29 cellular contexts compared by ENCODE assay signal in the genomic region with DNA sequence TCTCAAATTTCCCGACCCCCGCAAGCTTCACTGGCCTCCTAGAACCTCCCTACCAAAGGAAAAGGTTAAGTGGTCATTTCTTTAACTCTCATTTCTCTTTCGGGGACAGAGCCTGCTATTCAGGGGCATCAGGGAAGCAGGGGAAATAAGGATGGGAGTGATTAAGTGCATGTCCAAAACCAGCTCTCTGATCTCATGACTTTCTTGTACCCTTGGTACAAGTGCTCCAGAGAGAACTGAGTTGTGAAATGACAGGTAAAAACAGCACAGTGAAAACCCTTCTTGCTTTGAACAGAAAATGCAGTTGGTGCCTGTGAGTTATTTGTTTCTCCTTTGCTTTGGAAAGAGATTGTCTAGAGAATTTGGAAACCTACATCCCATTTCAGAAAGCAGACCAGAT.
"Had no signal": no experiment of that assay in that cellular context is flagged by ENCODE, and none has a peak within 500 bp of the region (broad histone marks: within the 10 kb centered on the region; RNA-seq: fewer than 3 reads in every experiment).

No MANE protein-coding gene starts in this region.

- H3K36me3 ChIP-seq: colonic mucosa, gastroesophageal sphincter, lower lobe of right lung, SJSA1, thoracic aorta, upper lobe of left lung had no signal

- H3K27me3 Mint-ChIP-seq: activated CD4-positive, alpha-beta memory T cell treated with anti-CD3 and anti-CD28 coated beads for 36 hours; activated naive CD4-positive, alpha-beta T cell treated with anti-CD3 and anti-CD28 coated beads, Interleukin-2, amount 10 ng/mL, durations not matched to agents 7 days and 5 days; activated naive CD8-positive, alpha-beta T cell treated with anti-CD3 and anti-CD28 coated beads, Interleukin-2, amount 50 U/mL, for 24 hours; effector memory CD8-positive, alpha-beta T cell; naive thymus-derived CD4-positive, alpha-beta T cell; T-helper 17 cell had no signal

- H3K4me1 Mint-ChIP-seq: activated naive CD4-positive, alpha-beta T cell treated with anti-CD3 and anti-CD28 coated beads, Interleukin-2, amount 10 ng/mL, durations not matched to agents 7 days and 5 days; activated naive CD8-positive, alpha-beta T cell treated with anti-CD3 and anti-CD28 coated beads, Interleukin-2, amount 50 U/mL, for 24 hours; stimulated activated effector memory CD8-positive, alpha-beta T cell treated with anti-CD3 and anti-CD28 coated beads, Interleukin-12 subunit alpha, Interleukin-12 subunit beta, amount 100 ng/mL, for 72 hours had no signal

- H3K27ac Mint-ChIP-seq: activated CD4-positive, alpha-beta memory T cell treated with anti-CD3 and anti-CD28 coated beads for 36 hours; activated naive CD4-positive, alpha-beta T cell treated with anti-CD3 and anti-CD28 coated beads, Interleukin-2, amount 10 ng/mL, durations not matched to agents 7 days and 5 days; activated naive CD8-positive, alpha-beta T cell treated with anti-CD3 and anti-CD28 coated beads, Interleukin-2, amount 50 U/mL, for 24 hours; activated T-cell treated with anti-CD3 and anti-CD28 coated beads, Interleukin-2, amount 50 U/mL, for 72 hours; effector memory CD8-positive, alpha-beta T cell; naive thymus-derived CD4-positive, alpha-beta T cell; progenitor cell of endocrine pancreas; stimulated activated effector memory CD8-positive, alpha-beta T cell treated with anti-CD3 and anti-CD28 coated beads, Interleukin-12 subunit alpha, Interleukin-12 subunit beta, amount 100 ng/mL, for 72 hours; T-helper 17 cell had no signal

- H3K27ac ChIP-seq: body of pancreas, colonic mucosa, gastroesophageal sphincter, lower lobe of right lung, thoracic aorta, upper lobe of left lung had no signal

- H3K4me3 ChIP-seq: body of pancreas, colonic mucosa, dorsolateral prefrontal cortex, gastroesophageal sphincter, lower lobe of right lung, mucosa of descending colon, SJSA1, skin epidermis, thoracic aorta, upper lobe of left lung had no signal

- H3K9me3 ChIP-seq: body of pancreas, colonic mucosa, gastroesophageal sphincter, lower lobe of right lung, mucosa of descending colon, SJSA1, thoracic aorta, upper lobe of left lung had no signal

- DNase-seq: activated CD4-positive, alpha-beta memory T cell treated with anti-CD3 and anti-CD28 coated beads for 36 hours; activated CD4-positive, alpha-beta T cell treated with anti-CD3 and anti-CD28 coated beads for 48 hours; activated CD4-positive, CD25-positive, alpha-beta regulatory T cell; activated effector memory CD4-positive, alpha-beta T cell treated with anti-CD3 and anti-CD28 coated beads, Interleukin-2, amount 50 U/mL, for 16 hours; activated naive CD4-positive, alpha-beta T cell treated with anti-CD3 and anti-CD28 coated beads, Interleukin-2, amount 10 ng/mL, durations not matched to agents 7 days and 5 days; activated naive CD8-positive, alpha-beta T cell treated with anti-CD3 and anti-CD28 coated beads, Interleukin-2, amount 50 U/mL, for 24 hours; activated T-cell treated with anti-CD3 and anti-CD28 coated beads, Interleukin-2, amount 50 U/mL, for 72 hours; central memory CD4-positive, alpha-beta T cell; colonic mucosa; dorsolateral prefrontal cortex; effector memory CD8-positive, alpha-beta T cell; head of caudate nucleus; lower lobe of right lung; mesendoderm; mucosa of descending colon; naive thymus-derived CD4-positive, alpha-beta T cell; stimulated activated CD4-positive, alpha-beta T cell treated with anti-CD3 and anti-CD28 coated beads, Interleukin-2, amount 100 ng/mL, for 24 hours; SW 1271; T-helper 17 cell had no signal

- ATAC-seq: activated naive CD8-positive, alpha-beta T cell treated with anti-CD3 and anti-CD28 coated beads, Interleukin-2, amount 50 U/mL, for 24 hours; activated T-cell treated with anti-CD3 and anti-CD28 coated beads, Interleukin-2, amount 50 U/mL, for 72 hours; body of pancreas; effector memory CD8-positive, alpha-beta T cell; esophagus mucosa; left colon; lower lobe of right lung; mucosa of descending colon; naive thymus-derived CD4-positive, alpha-beta T cell; stimulated activated effector memory CD8-positive, alpha-beta T cell treated with anti-CD3 and anti-CD28 coated beads, Interleukin-12 subunit alpha, Interleukin-12 subunit beta, amount 100 ng/mL, for 72 hours; T-helper 17 cell had no signal

- H3K9me3 Mint-ChIP-seq: activated CD4-positive, alpha-beta memory T cell treated with anti-CD3 and anti-CD28 coated beads for 36 hours; activated naive CD4-positive, alpha-beta T cell treated with anti-CD3 and anti-CD28 coated beads, Interleukin-2, amount 10 ng/mL, durations not matched to agents 7 days and 5 days; activated naive CD8-positive, alpha-beta T cell treated with anti-CD3 and anti-CD28 coated beads, Interleukin-2, amount 50 U/mL, for 24 hours; activated T-cell treated with anti-CD3 and anti-CD28 coated beads, Interleukin-2, amount 50 U/mL, for 72 hours; effector memory CD8-positive, alpha-beta T cell; naive thymus-derived CD4-positive, alpha-beta T cell; stimulated activated effector memory CD8-positive, alpha-beta T cell treated with anti-CD3 and anti-CD28 coated beads, Interleukin-12 subunit alpha, Interleukin-12 subunit beta, amount 100 ng/mL, for 72 hours had no signal

- H3K4me1 ChIP-seq: body of pancreas, colonic mucosa, gastroesophageal sphincter, lower lobe of right lung, upper lobe of left lung had no signal

- H3K4me3 Mint-ChIP-seq: activated CD4-positive, alpha-beta memory T cell treated with anti-CD3 and anti-CD28 coated beads for 36 hours; activated naive CD4-positive, alpha-beta T cell treated with anti-CD3 and anti-CD28 coated beads, Interleukin-2, amount 10 ng/mL, durations not matched to agents 7 days and 5 days; activated naive CD8-positive, alpha-beta T cell treated with anti-CD3 and anti-CD28 coated beads, Interleukin-2, amount 50 U/mL, for 24 hours; activated T-cell treated with anti-CD3 and anti-CD28 coated beads, Interleukin-2, amount 50 U/mL, for 72 hours; effector memory CD8-positive, alpha-beta T cell; naive thymus-derived CD4-positive, alpha-beta T cell; stimulated activated effector memory CD8-positive, alpha-beta T cell treated with anti-CD3 and anti-CD28 coated beads, Interleukin-12 subunit alpha, Interleukin-12 subunit beta, amount 100 ng/mL, for 72 hours; T-helper 17 cell had no signal

- H3K36me3 Mint-ChIP-seq: activated CD4-positive, alpha-beta memory T cell treated with anti-CD3 and anti-CD28 coated beads for 36 hours; activated naive CD4-positive, alpha-beta T cell treated with anti-CD3 and anti-CD28 coated beads, Interleukin-2, amount 10 ng/mL, durations not matched to agents 7 days and 5 days; stimulated activated effector memory CD8-positive, alpha-beta T cell treated with anti-CD3 and anti-CD28 coated beads, Interleukin-12 subunit alpha, Interleukin-12 subunit beta, amount 100 ng/mL, for 72 hours had no signal

- H3K27me3 ChIP-seq: body of pancreas, colonic mucosa, dorsolateral prefrontal cortex, gastroesophageal sphincter, SJSA1, upper lobe of left lung had no signal
